In the genomic region with DNA sequence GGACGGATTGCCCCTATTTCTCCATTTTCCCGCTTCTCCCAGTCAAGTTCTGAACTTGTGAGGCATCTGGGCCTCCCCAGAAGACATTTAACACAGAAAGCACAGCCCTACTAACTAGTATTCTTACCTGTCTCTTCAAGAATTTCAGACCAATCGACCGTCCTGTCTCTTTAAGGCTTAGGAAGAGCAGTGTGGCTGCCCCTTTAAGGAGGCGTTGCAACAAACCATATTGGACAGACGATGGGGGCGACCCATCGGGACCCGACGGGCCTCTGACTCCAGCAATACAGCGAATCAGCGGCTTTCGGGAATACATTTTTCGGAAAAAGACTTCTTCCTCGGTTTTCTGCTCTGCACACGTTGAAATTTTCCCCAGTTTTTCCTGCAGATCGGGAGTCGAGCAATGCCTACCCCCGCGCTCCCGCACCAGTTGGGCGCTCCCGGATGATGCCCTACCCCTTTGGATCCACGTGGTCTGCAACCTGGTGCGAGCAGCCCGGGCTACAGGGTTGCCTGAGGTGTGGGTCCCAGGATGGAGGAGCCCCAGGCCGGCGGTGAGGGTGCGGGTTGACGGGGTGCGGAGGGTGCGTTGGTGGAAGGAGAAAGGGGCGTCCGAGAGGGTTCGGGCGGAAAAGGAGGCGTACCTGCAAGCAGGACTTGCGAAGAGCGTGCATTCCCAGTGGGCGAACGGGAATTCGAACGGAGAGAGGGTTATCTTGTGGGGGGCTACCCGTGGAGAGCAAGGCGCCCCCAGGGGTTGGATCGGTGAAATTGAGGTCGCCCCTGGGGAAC, we compare ENCODE assay signal across 1 cellular context.
TF ChIP-seq lines count a peak whose summit lies in the region.

Gene POLR1G, plus strand, starts transcription at position 480 of the 792 bp plus-strand sequence. Its CDS starts 53 bp downstream, at position 533.

TF ChIP-seq in HepG2, 621 proteins besides CTCF, POLR2A, EP300 and RAD21 (continued from another document and continues in another):
- TF ChIP-seq SCMH1 (CRISPR knock-in tag; IDR thresholded peaks at IDR 0.05; ENCODE audit: borderline replicate concordance), result no peak
- peak; percentile 80 for TF ChIP-seq POLR2G (IDR thresholded peaks at IDR 0.05; ENCODE audit: low read depth, low read length)
- no peak; the same call in 1 of the 2 replicates for TF ChIP-seq FLYWCH1 (CRISPR knock-in tag; IDR thresholded peaks at IDR 0.05)
- TF ChIP-seq AFF4 (CRISPR knock-in tag; IDR thresholded peaks at IDR 0.05), result no peak
- TF ChIP-seq BCL6 (CRISPR knock-in tag; IDR thresholded peaks at IDR 0.05), result no peak
- no peak for TF ChIP-seq FIP1L1 (IDR thresholded peaks at IDR 0.05; ENCODE audit: borderline replicate concordance, insufficient read depth, low read depth, low read length)
- no peak for TF ChIP-seq MEIS2 (CRISPR knock-in tag; IDR thresholded peaks at IDR 0.05)
- TF ChIP-seq ZNF24 (IDR thresholded peaks at IDR 0.05), result no peak
- 0 out of 2 replicates have a peak, but pooled peaks have one; percentile 68 for TF ChIP-seq ZMAT3 (CRISPR knock-in tag; conservative IDR thresholded peaks at IDR 0.05)
- no peak for TF ChIP-seq U2AF2 (IDR thresholded peaks at IDR 0.05; ENCODE audit: low read depth, low read length)
- TF ChIP-seq ZNF589 (CRISPR knock-in tag; conservative IDR thresholded peaks at IDR 0.05), result peak; percentile 64
- peak; percentile 32; the same call in 1 of the 2 replicates for TF ChIP-seq ZNF746 (CRISPR knock-in tag; IDR thresholded peaks at IDR 0.05)
- no peak for TF ChIP-seq KLF6 (CRISPR knock-in tag; IDR thresholded peaks at IDR 0.05)
- TF ChIP-seq DMAP1 (CRISPR knock-in tag; IDR thresholded peaks at IDR 0.05), result peak; percentile 47
- no peak for TF ChIP-seq ZSCAN12 (CRISPR knock-in tag; IDR thresholded peaks at IDR 0.05)
- TF ChIP-seq SNRNP70 (IDR thresholded peaks at IDR 0.05; ENCODE audit: low read depth, low read length), result no peak
- no peak for TF ChIP-seq RERE (CRISPR knock-in tag; IDR thresholded peaks at IDR 0.05; ENCODE audit: low read depth)
- TF ChIP-seq ZNF781 (CRISPR knock-in tag; IDR thresholded peaks at IDR 0.05; ENCODE audit: borderline replicate concordance, not compliant biosample characterization), result no peak
- TF ChIP-seq HMGA1 (CRISPR knock-in tag; conservative IDR thresholded peaks at IDR 0.05), result no peak
- no peak for TF ChIP-seq ZSCAN22 (CRISPR knock-in tag; IDR thresholded peaks at IDR 0.05)
- TF ChIP-seq, protein P1, sequence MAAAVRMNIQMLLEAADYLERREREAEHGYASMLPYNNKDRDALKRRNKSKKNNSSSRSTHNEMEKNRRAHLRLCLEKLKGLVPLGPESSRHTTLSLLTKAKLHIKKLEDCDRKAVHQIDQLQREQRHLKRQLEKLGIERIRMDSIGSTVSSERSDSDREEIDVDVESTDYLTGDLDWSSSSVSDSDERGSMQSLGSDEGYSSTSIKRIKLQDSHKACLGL (CRISPR knock-in tag; IDR thresholded peaks at IDR 0.05), result peak; percentile 98; the same call in 1 of the 2 replicates
- TF ChIP-seq CBX2 (IDR thresholded peaks at IDR 0.05; ENCODE audit: low read depth, low read length), result no peak
- TF ChIP-seq CBX2 (CRISPR knock-in tag; IDR thresholded peaks at IDR 0.05; ENCODE audit: low read depth), result no peak
- TF ChIP-seq ZGPAT (CRISPR knock-in tag; IDR thresholded peaks at IDR 0.05), result no peak; the same call in 1 of the 2 replicates
- peak; percentile 79; the same call in 1 of the 2 replicates for TF ChIP-seq ZNF563 (CRISPR knock-in tag; IDR thresholded peaks at IDR 0.05)
- TF ChIP-seq ZNF607 (CRISPR knock-in tag; IDR thresholded peaks at IDR 0.05; ENCODE audit: borderline replicate concordance), result 0 out of 2 replicates have a peak, but pooled peaks have one; percentile 25
- no peak for TF ChIP-seq ZNF17 (CRISPR knock-in tag; IDR thresholded peaks at IDR 0.05)
- no peak for TF ChIP-seq ZNF10 (CRISPR knock-in tag; IDR thresholded peaks at IDR 0.05; ENCODE audit: borderline replicate concordance, low read depth)
- no peak for TF ChIP-seq KAT7 (CRISPR knock-in tag; IDR thresholded peaks at IDR 0.05; ENCODE audit: borderline replicate concordance)
- no peak for TF ChIP-seq SMARCE1 (IDR thresholded peaks at IDR 0.05; ENCODE audit: borderline replicate concordance)
- TF ChIP-seq TGIF2 (CRISPR knock-in tag; IDR thresholded peaks at IDR 0.05), result peak; percentile 81; the same call in 1 of the 2 replicates
- TF ChIP-seq NFATC3 (CRISPR knock-in tag; IDR thresholded peaks at IDR 0.05), result no peak
- no peak for TF ChIP-seq ZNF549 (CRISPR knock-in tag; IDR thresholded peaks at IDR 0.05)
- TF ChIP-seq SKI (IDR thresholded peaks at IDR 0.05; ENCODE audit: partially characterized antibody), result peak; percentile 85
- TF ChIP-seq HNF4A (CRISPR knock-in tag; IDR thresholded peaks at IDR 0.05), result no peak
- no peak for TF ChIP-seq ZNF20 (CRISPR knock-in tag; IDR thresholded peaks at IDR 0.05)
- TF ChIP-seq NFAT5 (CRISPR knock-in tag; IDR thresholded peaks at IDR 0.05), result no peak
- no peak for TF ChIP-seq TEAD2 (CRISPR knock-in tag; IDR thresholded peaks at IDR 0.05)
- no peak for TF ChIP-seq ZNF780A (CRISPR knock-in tag; IDR thresholded peaks at IDR 0.05)
- TF ChIP-seq UBTF (CRISPR knock-in tag; IDR thresholded peaks at IDR 0.05), result peak; percentile 38
- no peak for TF ChIP-seq ZNF713 (CRISPR knock-in tag; IDR thresholded peaks at IDR 0.05)
